ENCODE assay signal across 20 cellular contexts in the genomic region with DNA sequence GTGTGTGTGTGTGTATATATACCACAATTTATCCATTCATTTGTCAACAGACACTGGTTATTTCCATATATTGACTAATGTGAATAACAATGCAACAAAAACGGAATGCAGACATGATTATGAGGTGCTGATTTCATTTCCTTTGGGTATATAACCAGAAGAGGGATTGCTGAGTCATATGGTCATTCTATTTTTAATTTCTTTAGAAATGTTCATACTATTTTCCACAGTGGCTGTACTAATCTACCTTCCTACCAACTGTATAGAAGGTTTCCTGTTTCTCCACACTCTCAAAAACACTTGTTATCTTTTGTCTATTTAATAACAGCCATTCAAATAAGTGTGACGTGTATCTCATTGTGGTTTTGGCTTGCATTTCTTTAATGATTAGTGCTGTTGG.
DNase-seq lines count a peak whose midpoint lies in the region; FAIRE-seq and TF ChIP-seq lines count a peak whose summit lies in the region.
"Had no signal": no experiment of that assay in that cellular context is flagged by ENCODE, and none has a peak within 500 bp of the region (broad histone marks: within the 10 kb centered on the region; RNA-seq: fewer than 3 reads in every experiment).

No MANE protein-coding gene starts in this region.

- no peak overlapping the region for H2BK12ac ChIP-seq in mesenchymal stem cell (ENCODE audit: low read length in 2 of 2)

- no peak overlapping the region for H3K4me2 ChIP-seq in mesenchymal stem cell (ENCODE audit: low read length, poor library complexity, severe bottlenecking)
- H3K4me2 ChIP-seq: BLaER1, KMS-11 had no signal

- no peak overlapping the region for H3K23ac ChIP-seq in mesenchymal stem cell (ENCODE audit: low read length in 2 of 2)

- no peak overlapping the region for H2BK15ac ChIP-seq in mesenchymal stem cell (ENCODE audit: low read depth, poor library complexity, severe bottlenecking)

- H3K27me3 Mint-ChIP-seq in HFFc6 (ENCODE audit: insufficient read depth) (no peaks in the 10 kb centered on the region), osteocyte (ENCODE audit: unreplicated experiment) (no peaks in the 10 kb centered on the region)

- H3K4me3 Mint-ChIP-seq in HFFc6 (peak overlapping the region; percentile 30; the same call in 1 of the 2 replicates), osteocyte (ENCODE audit: unreplicated experiment) (no peak overlapping the region)
- H3K4me3 Mint-ChIP-seq: WTC11 had no signal

- H2BK5ac ChIP-seq in mesenchymal stem cell (ENCODE audit: low read depth, low read length, poor library complexity, severe bottlenecking): no peak overlapping the region

- H4K8ac ChIP-seq in mesenchymal stem cell (ENCODE audit: low read length): no peak overlapping the region

- H2AK5ac ChIP-seq in mesenchymal stem cell (ENCODE audit: low read length, severe bottlenecking): no peak overlapping the region

- H3K4me1 Mint-ChIP-seq in HFFc6 (ENCODE audit: low read depth) (peaks cover 24% of the 10 kb centered on the region), osteocyte (ENCODE audit: unreplicated experiment) (peaks cover 4% of the 10 kb centered on the region)

- no peak overlapping the region for H4K91ac ChIP-seq in mesenchymal stem cell (ENCODE audit: low read length)

- no peaks in the 10 kb centered on the region for H3K36me3 ChIP-seq in bronchial epithelial cell (ENCODE audit: control insufficient read depth, insufficient read depth, low read length)
- no peaks in the 10 kb centered on the region for H3K36me3 ChIP-seq in mesenchymal stem cell (ENCODE audit: control insufficient read depth in 1 of 2, insufficient read depth in 2 of 2, low read depth in 1 of 2, low read length in 2 of 2)
- H3K36me3 ChIP-seq: BLaER1, prostate gland, tibial nerve had no signal

- no peak overlapping the region for H3K9ac ChIP-seq in mesenchymal stem cell (ENCODE audit: low read length)
- H3K9ac ChIP-seq: BLaER1, KMS-11 had no signal

- H3K9me3 Mint-ChIP-seq in HFFc6: no peaks in the 10 kb centered on the region
- H3K9me3 Mint-ChIP-seq in osteocyte (ENCODE audit: unreplicated experiment): peaks cover 14% of the 10 kb centered on the region
- H3K9me3 Mint-ChIP-seq: WTC11 had no signal

- H3K27me3 ChIP-seq in bronchial epithelial cell (ENCODE audit: control insufficient read depth, insufficient read depth, low read length): no peaks in the 10 kb centered on the region
- H3K27me3 ChIP-seq in mesenchymal stem cell (ENCODE audit: control insufficient read depth in 1 of 2, insufficient read depth in 1 of 2, low read length in 2 of 2): peaks cover 0 to 12% of the 10 kb centered on the region in 2 experiments
- H3K27me3 ChIP-seq: BLaER1, tibial nerve had no signal

- no peaks in the 10 kb centered on the region for H3K4me1 ChIP-seq in mesenchymal stem cell (ENCODE audit: control insufficient read depth, insufficient read depth, low read depth, low read length)
- H3K4me1 ChIP-seq: prostate gland, tibial nerve had no signal

- POLR2A ChIA-PET in GM10248 (lab: Yijun Ruan, JAX): no interaction called here

- H3K4ac ChIP-seq in mesenchymal stem cell (ENCODE audit: low read depth in 1 of 2, low read length in 2 of 2): no peak overlapping the region

- TF ChIP-seq CTCF in HFFc6 (IDR thresholded peaks at IDR 0.05) (no peak), bronchial epithelial cell (IDR thresholded peaks at IDR 0.05; ENCODE audit: insufficient read depth, low read length, severe bottlenecking) (no peak), GM10248 (IDR thresholded peaks at IDR 0.05; ENCODE audit: control extremely low read depth, extremely low read depth, low read depth, missing control alignments) (no peak), osteocyte (IDR thresholded peaks at IDR 0.05) (no peak)

- H3K79me1 ChIP-seq in mesenchymal stem cell (replicated peaks; ENCODE audit: low read length, poor library complexity, severe bottlenecking): no peaks in the 10 kb centered on the region

- WGBS in mesenchymal stem cell: no CpG with 5 or more reads among the region's 2 CpGs

- FAIRE-seq in bronchial epithelial cell (lab: Jason Lieb, UNC): no peak

- H3K4me3 ChIP-seq in bronchial epithelial cell (ENCODE audit: low read depth, low read length) (no peak overlapping the region), mesenchymal stem cell (ENCODE audit: insufficient read depth in 1 of 2, low read depth in 1 of 2, low read length in 2 of 2) (peak overlapping the region in 1 of 2 experiments; percentile 27)
- H3K4me3 ChIP-seq: BLaER1, prostate gland, tibial nerve had no signal

- DNase-seq in HFFc6 (no peak), NCI-H226 (peak; percentile 39), bronchial epithelial cell (ENCODE audit: low read depth) (peak; percentile 69), mesenchymal stem cell (peak; percentile 14), GM10248 (ENCODE audit: extremely low spot score) (no peak), osteocyte (ENCODE audit: extremely low spot score, unreplicated experiment) (no peak), iPS-NIHi11 (ENCODE audit: low spot score) (no peak), AG08395 (ENCODE audit: low spot score) (no peak)
- DNase-seq: activated gamma-delta T cell; aorta; cortex of kidney; kidney; mesendoderm; NCI-H1436 treated with DMSO at 0.1 percent for 48 hours; stimulated activated naive CD4-positive, alpha-beta T cell had no signal

- no peak overlapping the region for H3K14ac ChIP-seq in mesenchymal stem cell (ENCODE audit: low read length in 2 of 2)

- H3K36me3 Mint-ChIP-seq in HFFc6 (ENCODE audit: low read depth) (peaks cover 13% of the 10 kb centered on the region; the same call in 1 of the 2 replicates), osteocyte (ENCODE audit: unreplicated experiment) (no peaks in the 10 kb centered on the region)
- H3K36me3 Mint-ChIP-seq: WTC11 had no signal

- H3K27ac Mint-ChIP-seq in HFFc6: peak overlapping the region; percentile 75
- H3K27ac Mint-ChIP-seq in osteocyte (ENCODE audit: unreplicated experiment): no peak overlapping the region
- H3K27ac Mint-ChIP-seq: WTC11 had no signal

- no peak overlapping the region for H3K18ac ChIP-seq in mesenchymal stem cell (ENCODE audit: low read depth in 1 of 2, low read length in 2 of 2)

- H3K9me3 ChIP-seq in mesenchymal stem cell (ENCODE audit: control insufficient read depth, low read length): peaks cover 5% of the 10 kb centered on the region
- H3K9me3 ChIP-seq: BLaER1, prostate gland, tibial nerve had no signal

- H2BK120ac ChIP-seq in mesenchymal stem cell (ENCODE audit: low read depth, low read length): no peak overlapping the region

- CTCF ChIA-PET in GM10248 (lab: Yijun Ruan, JAX): no interaction called here

- H2AFZ ChIP-seq in mesenchymal stem cell (ENCODE audit: low read depth, low read length): no peak overlapping the region

- H3K27ac ChIP-seq in mesenchymal stem cell (ENCODE audit: low read length, poor library complexity, severe bottlenecking): no peak overlapping the region
- H3K27ac ChIP-seq: BLaER1, KMS-11, prostate gland, tibial nerve had no signal

Comparison
In these comparisons a context has a peak if more than half of its experiments do, and no peak if none do; other contexts are left out.
1. DNase-seq: peak in NCI-H226 (single experiment), bronchial epithelial cell (single experiment) and mesenchymal stem cell (single experiment); none in HFFc6 (single experiment), GM10248 (single experiment), osteocyte (single experiment), iPS-NIHi11 (single experiment) and AG08395 (single experiment).